32 cellular contexts compared by ENCODE assay signal in genomic region chr4:129082302-129082701, GRCh38.
"Had no signal": no experiment of that assay in that cellular context is flagged by ENCODE, and none has a peak within 500 bp of the region (broad histone marks: within the 10 kb centered on the region; RNA-seq: fewer than 3 reads in every experiment).

No MANE protein-coding gene starts in this region.

- H3K9ac ChIP-seq: SK-N-SH had no signal

- H3K4me3 ChIP-seq: Peyer's patch, SJSA1 had no signal

- H3K27ac ChIP-seq: Peyer's patch, SJSA1 had no signal

- H3K27me3 ChIP-seq: Peyer's patch, SJSA1 had no signal

- H3K9me3 ChIP-seq: Peyer's patch had no signal

- DNase-seq: Karpas-422, MM.1S, MV-4-11, NCI-H1092, NCI-H1105, NCI-H1417 treated with DMSO at 0.1 percent for 48 hours, NCI-H1436 treated with DMSO at 0.1 percent for 48 hours, NCI-H1694, NCI-H187, NCI-H1930, NCI-H2029 treated with DMSO at 0.1 percent for 48 hours, NCI-H2081 treated with DMSO at 0.1 percent for 48 hours, NCI-H2107, NCI-H2171 treated with DMSO at 0.1 percent for 48 hours, NCI-H2227 treated with DMSO at 0.1 percent for 48 hours, NCI-H345, NCI-H446, NCI-H510A treated with DMSO at 0.1 percent for 48 hours, NCI-H524 treated with DMSO at 0.1 percent for 48 hours, NCI-H526 treated with DMSO at 0.1 percent for 48 hours, NCI-H748 treated with DMSO at 0.1 percent for 48 hours, NCI-H82, OCI-M1, PC-3, Peyer's patch, Right ventricle myocardium superior, RPMI8226, SHP77 treated with DMSO at 0.1 percent for 48 hours, SK-N-SH, SW 1271, T-helper 1 cell had no signal

- H3K4me2 ChIP-seq: SK-N-SH had no signal

- H3K4me1 ChIP-seq: Peyer's patch, SJSA1 had no signal

- ATAC-seq: PC-3 had no signal
